In genomic region chr14:46480817-46481216, GRCh38 we compare ENCODE assay signal across 20 cellular contexts.
DNase-seq lines count a peak whose midpoint lies in the region; ATAC-seq, FAIRE-seq and TF ChIP-seq lines count a peak whose summit lies in the region.
"Had no signal": no experiment of that assay in that cellular context is flagged by ENCODE, and none has a peak within 500 bp of the region (broad histone marks: within the 10 kb centered on the region; RNA-seq: fewer than 3 reads in every experiment).

No MANE protein-coding gene starts in this region.

- no peaks in the 10 kb centered on the region for H3K79me2 ChIP-seq in PC-9 (ENCODE audit: low read depth)

- no peak for ATAC-seq in GM21367 (IDR thresholded peaks at IDR 0.05; ENCODE audit: unreplicated experiment)
- ATAC-seq: CD8-positive, alpha-beta T cell had no signal

- peak; percentile 7 for DNase-seq in NCI-H1092 treated with DMSO at 0.1 percent for 48 hours (lab: John Stamatoyannopoulos, UW)
- no peak for DNase-seq in NCI-H1092 (lab: John Stamatoyannopoulos, UW)
- no peak for DNase-seq in PC-9
- peak; percentile 31 to 77 for DNase-seq in erythroblast (lab: John Stamatoyannopoulos, UW)
- no peak for DNase-seq in urothelium cell line (ENCODE audit: low spot score)
- no peak for DNase-seq in activated gamma-delta T cell (lab: John Stamatoyannopoulos, UW)
- DNase-seq in islet precursor cell: no peak
- DNase-seq: CD8-positive, alpha-beta T cell; COR-L47; DMS153; DMS79 treated with DMSO at 0.1 percent for 48 hours; EL; HCEC 1CT; HFFc6 had no signal

- no peaks in the 10 kb centered on the region for H3K9me2 ChIP-seq in PC-9 (ENCODE audit: insufficient read depth)

- H3K4me2 ChIP-seq in PC-9: no peak overlapping the region

- POLR2A ChIA-PET in PC-9 (lab: Charles Lee; ENCODE audit: unreplicated experiment): no interaction called here

- intact Hi-C loops in PC-9 (cut with micrococcal nuclease; ENCODE audit: unreplicated experiment): no loop called here

- no peaks in the 10 kb centered on the region for H3K27me3 ChIP-seq in PC-9 (ENCODE audit: insufficient read depth, low read depth)

- no peak overlapping the region for H3K27ac ChIP-seq in PC-9
- H3K27ac ChIP-seq: 22Rv1 had no signal

- 0 out of 2 replicates have a peak overlapping the region, but pooled peaks have one; percentile 42 for H2AFZ ChIP-seq in PC-9

- no peaks in the 10 kb centered on the region for H3K4me1 ChIP-seq in PC-9 (replicated peaks; ENCODE audit: insufficient read depth)

- no peaks in the 10 kb centered on the region for H3K9me3 ChIP-seq in PC-9 (ENCODE audit: insufficient read depth, low read depth)

- CTCF ChIA-PET in PC-9 (lab: Charles Lee): no interaction called here

- TF ChIP-seq POLR2A in erythroblast (IDR thresholded peaks at IDR 0.05; ENCODE audit: low read length): no peak

- FAIRE-seq in urothelium cell line (lab: Jason Lieb, UNC): peak; percentile 35
- FAIRE-seq: D721Med, G401.6, GM12892, HTR-8/SVneo had no signal

- no peak overlapping the region for H3K4me3 ChIP-seq in PC-9

- no peak for TF ChIP-seq CTCF in PC-9 (conservative IDR thresholded peaks at IDR 0.05)

- H4K20me1 ChIP-seq in PC-9 (ENCODE audit: insufficient read depth): no peaks in the 10 kb centered on the region

- H3F3A ChIP-seq in PC-9 (ENCODE audit: insufficient read depth, low read depth): no peaks in the 10 kb centered on the region

- H3K36me3 ChIP-seq in PC-9 (ENCODE audit: low read depth): no peaks in the 10 kb centered on the region

- no TSS peak for BruUV-seq in PC-9 (replicated peaks; lab: Mats Ljungman, UMichigan)

Comparison
In these comparisons a context has a peak if more than half of its experiments do, and no peak if none do; other contexts are left out.
1. DNase-seq: peak in NCI-H1092 treated with DMSO at 0.1 percent for 48 hours (single experiment) and erythroblast (2 of 2); none in NCI-H1092 (single experiment), PC-9 (0 of 2), urothelium cell line (single experiment), activated gamma-delta T cell (single experiment) and islet precursor cell (single experiment).